ENCODE assay signal across 17 cellular contexts in the genomic region with DNA sequence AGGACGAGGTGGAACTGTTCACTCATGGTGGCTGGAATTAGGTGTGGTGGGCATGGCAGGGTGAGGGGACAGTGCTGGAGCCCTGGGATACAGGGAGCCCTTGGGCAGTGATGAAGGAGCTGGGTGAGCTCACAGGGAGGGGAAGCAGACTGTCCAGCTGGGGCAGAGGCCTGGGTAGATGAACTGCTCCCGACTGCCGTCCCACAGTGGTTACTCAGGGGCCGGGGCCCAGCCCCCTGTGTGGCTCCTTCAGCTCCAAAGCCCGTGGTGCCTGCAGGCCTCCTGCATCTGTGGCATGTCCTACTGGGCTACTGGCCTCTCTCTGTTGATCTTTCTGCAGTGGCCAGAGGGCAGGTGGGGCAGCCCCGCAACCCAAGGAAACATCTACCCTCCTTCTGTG.
"Had no signal": no experiment of that assay in that cellular context is flagged by ENCODE, and none has a peak within 500 bp of the region (broad histone marks: within the 10 kb centered on the region; RNA-seq: fewer than 3 reads in every experiment).

No MANE protein-coding gene starts in this region.

- H3K9me3 ChIP-seq: neutrophil, ovary had no signal

- H3K27ac Mint-ChIP-seq: nephron progenitor cell had no signal

- H3K36me3 ChIP-seq: heart left ventricle, neutrophil, ovary had no signal

- H3K4me1 ChIP-seq: heart left ventricle had no signal

- ATAC-seq: esophagus mucosa, heart left ventricle, left lobe of liver, right cardiac atrium had no signal

- H3K4me3 ChIP-seq: dorsolateral prefrontal cortex, heart left ventricle, ovary had no signal

- H3K27me3 ChIP-seq: heart left ventricle, neutrophil, ovary had no signal

- H3K4me3 Mint-ChIP-seq: nephron progenitor cell had no signal

- H3K4me1 Mint-ChIP-seq: nephron progenitor cell had no signal

- H3K27ac ChIP-seq: dorsolateral prefrontal cortex, heart left ventricle, neutrophil, ovary had no signal

- DNase-seq: cortex of kidney; dorsolateral prefrontal cortex; effector CD8-positive, alpha-beta T cell; heart left ventricle; hippocampal formation; kidney glomerular epithelial cell; mammary epithelial cell; nephron progenitor cell; ovary; right cardiac atrium; small intestine; stimulated activated CD4-positive, alpha-beta T cell treated with anti-CD3 and anti-CD28 coated beads, Interleukin-12 subunit alpha, Interleukin-12 subunit beta, amount 100 ng/mL, for 4 hours; stimulated activated naive CD4-positive, alpha-beta T cell treated with Interleukin-2 at 50 U/mL for 16 hours; trophoblast cell had no signal
